ENCODE assay signal across 21 cellular contexts in genomic region chr6:29742191-29742590, GRCh38.
"Had no signal": no experiment of that assay in that cellular context is flagged by ENCODE, and none has a peak within 500 bp of the region (broad histone marks: within the 10 kb centered on the region; RNA-seq: fewer than 3 reads in every experiment).

No MANE protein-coding gene starts in this region.

- H3K27me3 Mint-ChIP-seq: activated CD4-positive, alpha-beta memory T cell treated with anti-CD3 and anti-CD28 coated beads, Interleukin-2, amount 10 ng/mL, durations not matched to agents 7 days and 5 days; activated CD4-positive, alpha-beta T cell treated with anti-CD3 and anti-CD28 coated beads for 36 hours; T-cell had no signal

- H3K4me3 ChIP-seq: SK-N-MC had no signal

- H3K27ac ChIP-seq: SK-N-MC, VCaP had no signal

- H3K27ac Mint-ChIP-seq: activated CD4-positive, alpha-beta memory T cell treated with anti-CD3 and anti-CD28 coated beads, Interleukin-2, amount 10 ng/mL, durations not matched to agents 7 days and 5 days; activated CD4-positive, alpha-beta T cell treated with anti-CD3 and anti-CD28 coated beads for 36 hours; activated naive CD8-positive, alpha-beta T cell treated with anti-CD3 and anti-CD28 coated beads, Interleukin-2, amount 10 ng/mL, durations not matched to agents 7 days and 5 days; T-cell had no signal

- H3K4me3 Mint-ChIP-seq: activated CD4-positive, alpha-beta memory T cell treated with anti-CD3 and anti-CD28 coated beads, Interleukin-2, amount 10 ng/mL, durations not matched to agents 7 days and 5 days; activated CD4-positive, alpha-beta T cell treated with anti-CD3 and anti-CD28 coated beads for 36 hours; activated naive CD8-positive, alpha-beta T cell treated with anti-CD3 and anti-CD28 coated beads, Interleukin-2, amount 10 ng/mL, durations not matched to agents 7 days and 5 days; activated T-cell treated with anti-CD3 and anti-CD28 coated beads, Interleukin-2, amount 50 U/mL, for 4 hours; T-cell had no signal

- ATAC-seq: activated CD4-positive, alpha-beta T cell treated with anti-CD3 and anti-CD28 coated beads for 36 hours; activated T-cell treated with anti-CD3 and anti-CD28 coated beads, Interleukin-2, amount 50 U/mL, for 4 hours; Right ventricle myocardium inferior; T-cell had no signal

- DNase-seq: activated CD4-positive, alpha-beta memory T cell treated with anti-CD3 and anti-CD28 coated beads, Interleukin-2, amount 10 ng/mL, durations not matched to agents 7 days and 5 days; activated CD4-positive, alpha-beta T cell treated with anti-CD3 and anti-CD28 coated beads for 36 hours; activated CD4-positive, alpha-beta T cell treated with anti-CD3 and anti-CD28 coated beads, Interleukin-2, amount 50 U/mL, for 1 hour; activated naive CD4-positive, alpha-beta T cell treated with anti-CD3 and anti-CD28 coated beads, Interleukin-2, amount 50 U/mL, for 16 hours; activated naive CD8-positive, alpha-beta T cell treated with anti-CD3 and anti-CD28 coated beads, Interleukin-2, amount 10 ng/mL, durations not matched to agents 7 days and 5 days; activated T-cell treated with anti-CD3 and anti-CD28 coated beads, Interleukin-2, amount 50 U/mL, for 4 hours; aorta; central memory CD4-positive, alpha-beta T cell; MM.1S; NCI-H1105 treated with DMSO at 0.1 percent for 48 hours; NCI-H1436 treated with DMSO at 0.1 percent for 48 hours; NCI-H187; NCI-H2081; NCI-H446 treated with DMSO at 0.1 percent for 48 hours; NCI-H526; NCI-H82; T-cell had no signal

- FAIRE-seq: bronchial epithelial cell had no signal

- H3K9me3 Mint-ChIP-seq: activated CD4-positive, alpha-beta memory T cell treated with anti-CD3 and anti-CD28 coated beads, Interleukin-2, amount 10 ng/mL, durations not matched to agents 7 days and 5 days; activated naive CD8-positive, alpha-beta T cell treated with anti-CD3 and anti-CD28 coated beads, Interleukin-2, amount 10 ng/mL, durations not matched to agents 7 days and 5 days; activated T-cell treated with anti-CD3 and anti-CD28 coated beads, Interleukin-2, amount 50 U/mL, for 4 hours; T-cell had no signal
